Comparison of ENCODE assay signal across 15 cellular contexts in the genomic region with DNA sequence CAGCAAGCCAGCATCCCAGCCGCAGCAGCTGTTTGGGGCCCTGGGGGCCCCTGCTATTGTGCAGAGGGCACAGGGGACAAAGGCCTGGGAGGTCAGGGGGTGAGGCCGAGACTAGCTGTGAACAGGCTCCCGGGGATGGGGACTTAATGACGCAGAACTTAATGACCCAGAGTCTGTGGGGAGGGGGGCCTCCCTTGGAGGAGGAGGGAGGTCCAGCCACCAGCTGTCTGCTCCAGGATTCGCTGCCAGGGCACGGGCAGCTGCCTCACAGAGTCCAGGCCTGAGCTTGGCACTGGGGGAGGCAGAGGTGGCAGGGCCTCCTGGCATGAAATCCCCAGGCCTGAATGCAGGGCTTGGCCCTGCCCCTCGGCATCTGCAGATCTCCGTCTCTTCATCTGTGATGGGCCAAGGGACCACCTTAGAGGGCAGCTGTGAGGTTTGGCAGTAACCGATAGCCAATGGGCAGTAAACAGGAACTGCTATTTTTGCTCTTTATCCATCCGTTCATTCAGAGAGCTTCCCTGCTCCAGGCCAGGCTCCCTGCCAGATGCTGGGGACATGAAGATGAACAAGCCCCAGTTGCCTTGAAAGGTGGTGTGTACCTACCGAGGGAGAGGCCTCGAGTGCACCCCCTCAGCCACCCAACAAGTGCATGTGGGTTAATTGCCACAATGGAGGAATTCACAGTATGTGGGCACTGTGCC. TPM values are rescaled to one million over a fixed set of nuclear protein-coding genes. Genes with fewer than 3 reads are reported as not detected.
DNase-seq lines count a peak whose midpoint lies in the region; ATAC-seq, FAIRE-seq and TF ChIP-seq lines count a peak whose summit lies in the region.
"Had no signal": no experiment of that assay in that cellular context is flagged by ENCODE, and none has a peak within 500 bp of the region (broad histone marks: within the 10 kb centered on the region; RNA-seq: fewer than 3 reads in every experiment).

No MANE protein-coding gene starts in this region.

- TF ChIP-seq CTCF in K562 (IDR thresholded peaks at IDR 0.05 in 2 of 3, conservative IDR thresholded peaks at IDR 0.05 in 1 of 3; ENCODE audit: insufficient read depth in 2 of 3, low read depth in 1 of 3, low read length in 3 of 3) = no peak

- CTCF ChIA-PET in K562 (lab: Yijun Ruan, JAX; ENCODE audit: low intra/inter-chr PET ratio) = no interaction called here

- H3K36me3 ChIP-seq in K562 (ENCODE audit: control insufficient read depth, insufficient read depth, low read length) (no peaks in the 10 kb centered on the region), skeletal muscle tissue (ENCODE audit: control insufficient read depth in 3 of 3, insufficient read depth in 3 of 3, low read length in 3 of 3) (no peaks in the 10 kb centered on the region)
- H3K36me3 ChIP-seq: tibial artery had no signal

- peak overlapping the region in 1 of 2 experiments; percentile 31; a peak in 1 of 4 replicates for H3K9ac ChIP-seq in K562 (ENCODE audit: insufficient read depth in 1 of 2, low read depth in 2 of 2, low read length in 2 of 2)
- H3K9ac ChIP-seq in skeletal muscle tissue (ENCODE audit: low read depth in 1 of 3, low read length in 3 of 3) = peak overlapping the region in 2 of 3 donors; percentile 33 to 60

- in situ Hi-C loops in K562 (cut with MboI) = no loop called here

- peaks cover 4 to 24% of the 10 kb centered on the region in 2 experiments; a peak in 4 of 5 replicates for H3K4me1 ChIP-seq in K562 (replicated peaks in 1 of 2; ENCODE audit: control insufficient read depth in 2 of 2, insufficient read depth in 2 of 2, low read length in 2 of 2)
- H3K4me1 ChIP-seq in skeletal muscle tissue (ENCODE audit: control insufficient read depth in 3 of 3, insufficient read depth in 3 of 3, low read length in 3 of 3) = peaks cover 58 to 87% (median 72%) of the 10 kb centered on the region in 3 donors

- no peak for TF ChIP-seq RAD21 in K562 (CRISPR knock-in tag; conservative IDR thresholded peaks at IDR 0.05 in 1 of 2, IDR thresholded peaks at IDR 0.05 in 1 of 2)

- H4K20me1 ChIP-seq in K562 (replicated peaks; ENCODE audit: control insufficient read depth, insufficient read depth, low read length) = peaks cover 36% of the 10 kb centered on the region

- no peak overlapping the region for H3K27ac ChIP-seq in K562 (ENCODE audit: extremely low read depth, low read depth, low read length)
- H3K27ac ChIP-seq in layer of hippocampus (ENCODE audit: low read depth, low read length) = peak overlapping the region; percentile 62
- peak overlapping the region; percentile 72 for H3K27ac ChIP-seq in skeletal muscle tissue (ENCODE audit: low read depth, low read length)
- H3K27ac ChIP-seq: tibial artery had no signal

- no peak for FAIRE-seq in K562 (lab: Jason Lieb, UNC)
- FAIRE-seq: bronchial epithelial cell, HTR-8/SVneo had no signal

- POLR2A ChIA-PET in K562 (lab: Yijun Ruan, JAX) = interaction anchor here (0.6 kb wide), 1 partner anchor 41 kb away, joined by 4 read pairs; no protein-coding TSS in a partner anchor

- BruUV-seq in K562 (replicated peaks; lab: Mats Ljungman, UMichigan) = no TSS peak

- no peak for TF ChIP-seq EP300 in K562 (IDR thresholded peaks at IDR 0.05; ENCODE audit: low read length)

- no peaks in the 10 kb centered on the region for H3K9me3 ChIP-seq in K562 (replicated peaks; ENCODE audit: control insufficient read depth, insufficient read depth, low read depth, low read length)
- no peaks in the 10 kb centered on the region for H3K9me3 ChIP-seq in skeletal muscle tissue (ENCODE audit: control insufficient read depth in 3 of 3, low read length in 3 of 3)
- H3K9me3 ChIP-seq: mucosa of descending colon, tibial artery had no signal

- H3K4me3 ChIP-seq in K562 = no peak overlapping the region
- peak overlapping the region in 1 of 3 donors; percentile 6 for H3K4me3 ChIP-seq in skeletal muscle tissue (ENCODE audit: low read length in 3 of 3)
- H3K4me3 ChIP-seq: mucosa of descending colon, tibial artery had no signal

- H3K79me2 ChIP-seq in K562 (ENCODE audit: control insufficient read depth, insufficient read depth, low read length) = no peaks in the 10 kb centered on the region

- ATAC-seq in K562 (no peak), GM21717 (IDR thresholded peaks at IDR 0.05; ENCODE audit: unreplicated experiment) (no peak), GM18502 (IDR thresholded peaks at IDR 0.05; ENCODE audit: poor library complexity, unreplicated experiment) (no peak)
- ATAC-seq: mucosa of descending colon had no signal

- H3K27me3 ChIP-seq in K562 (ENCODE audit: control insufficient read depth in 2 of 2, insufficient read depth in 2 of 2, low read length in 2 of 2) (peaks cover 18 to 58% of the 10 kb centered on the region in 2 experiments), layer of hippocampus (ENCODE audit: control insufficient read depth, insufficient read depth, low read length) (peaks cover 3% of the 10 kb centered on the region), skeletal muscle tissue (ENCODE audit: control insufficient read depth in 3 of 3, insufficient read depth in 3 of 3, low read length in 3 of 3) (peaks cover 0 to 16% (median 12%) of the 10 kb centered on the region in 3 donors)

- H3K9me1 ChIP-seq in K562 (ENCODE audit: control insufficient read depth, insufficient read depth, low read length) = no peaks in the 10 kb centered on the region

- H2AFZ ChIP-seq in K562 (ENCODE audit: low read depth, low read length) = no peak overlapping the region

- H3K4me2 ChIP-seq in K562 (ENCODE audit: insufficient read depth, low read length) = no peak overlapping the region

- TF ChIP-seq POLR2A in K562 (conservative IDR thresholded peaks at IDR 0.05) = no peak

- intact Hi-C loops in K562 (cut with micrococcal nuclease) = no loop called here

- peak; percentile 66 for DNase-seq in DMS 273 (lab: John Stamatoyannopoulos, UW; ENCODE audit: unreplicated experiment)
- no peak for DNase-seq in DMS 273 treated with DMSO at 0.1 percent for 48 hours (lab: John Stamatoyannopoulos, UW)
- no peak for DNase-seq in K562 (ENCODE audit: extremely low read depth in 1 of 4, low spot score in 3 of 4)
- no peak for DNase-seq in GDM1 (lab: John Stamatoyannopoulos, UW)
- DNase-seq: activated CD4-positive, CD25-positive, alpha-beta regulatory T cell treated with anti-CD3 and anti-CD28 coated beads, Interleukin-2, amount 50 U/mL, for 72 hours; activated T-cell treated with anti-CD3 and anti-CD28 coated beads, Interleukin-2, amount 50 U/mL, for 24 hours; mucosa of descending colon; SW 1271; tibial artery had no signal

- 14% methylated on average over 10 of the region's 12 CpGs for WGBS in K562 (ENCODE audit: insufficient coverage, low coverage, missing lambda C conversion rate)

TF ChIP-seq in K562, 482 proteins besides CTCF, POLR2A, EP300 and RAD21:
- TF ChIP-seq NFIC (IDR thresholded peaks at IDR 0.05) (peak; percentile 41; the same call in 1 of the 2 replicates), BRD9 (IDR thresholded peaks at IDR 0.05; ENCODE audit: low read depth, partially characterized antibody) (no peak)
- TF ChIP-seq, protein P1, sequence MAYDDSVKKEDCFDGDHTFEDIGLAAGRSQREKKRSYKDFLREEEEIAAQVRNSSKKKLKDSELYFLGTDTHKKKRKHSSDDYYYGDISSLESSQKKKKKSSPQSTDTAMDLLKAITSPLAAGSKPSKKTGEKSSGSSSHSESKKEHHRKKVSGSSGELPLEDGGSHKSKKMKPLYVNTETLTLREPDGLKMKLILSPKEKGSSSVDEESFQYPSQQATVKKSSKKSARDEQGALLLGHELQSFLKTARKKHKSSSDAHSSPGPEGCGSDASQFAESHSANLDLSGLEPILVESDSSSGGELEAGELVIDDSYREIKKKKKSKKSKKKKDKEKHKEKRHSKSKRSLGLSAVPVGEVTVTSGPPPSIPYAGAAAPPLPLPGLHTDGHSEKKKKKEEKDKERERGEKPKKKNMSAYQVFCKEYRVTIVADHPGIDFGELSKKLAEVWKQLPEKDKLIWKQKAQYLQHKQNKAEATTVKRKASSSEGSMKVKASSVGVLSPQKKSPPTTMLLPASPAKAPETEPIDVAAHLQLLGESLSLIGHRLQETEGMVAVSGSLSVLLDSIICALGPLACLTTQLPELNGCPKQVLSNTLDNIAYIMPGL (CRISPR knock-in tag; IDR thresholded peaks at IDR 0.05) = no peak

RNA-seq across cellular contexts. Expression of a gene that starts 6.7 kb away (rescaled TPM):
- 0.21 TPM in 1 of 2 replicates, not detected in the other for total RNA-seq in K562 (2011; cell fraction: chromatin; rRNA removed; ENCODE audit: low replicate concordance)
- total RNA-seq in K562 (2011; cell fraction: nucleolus; rRNA removed) = 0.33 and 0.39 TPM in 2 replicates
- not detected in 2 replicates for total RNA-seq in K562 (2011; cell fraction: nucleoplasm; rRNA removed)
- 0.14 and 0.49 TPM in 2 replicates for total RNA-seq in K562 (2014; rRNA removed)
- total RNA-seq in K562 (2014; rRNA removed; fragmentation: Illumina TruSeq; extraction: Trizol) = 0.06 and 0.07 TPM in 2 replicates
- total RNA-seq in K562 (2015; rRNA removed; fragmentation: Illumina TruSeq; extraction: Trizol) = 0.26 and 0.36 TPM in 2 replicates
- total RNA-seq in K562 (2021) = 0.29 and 0.83 TPM in 2 replicates
- 0.04 and 0.05 TPM in 2 replicates for polyA plus RNA-seq in K562 (2011; rRNA removed)
- 0.10 and 0.46 TPM in 2 replicates for polyA plus RNA-seq in K562 (2011; cell fraction: cytosol; rRNA removed)
- 0.06 and 0.18 TPM in 2 replicates for polyA plus RNA-seq in K562 (2011; cell fraction: nucleus; rRNA removed)
- 0.35 and 0.40 TPM in 2 replicates for polyA plus RNA-seq in K562 (2012)
- polyA plus RNA-seq in K562 (2014; fragmentation: Illumina TruSeq; extraction: Trizol) = 0.10 and 0.18 TPM in 2 replicates
- under 1 TPM in 1 of 2 experiments, not detected in 1; 0.03 TPM for polyA plus RNA-seq in K562 (2014; fragmentation: Nextera tagmentation; extraction: Ambion mirVana)
- polyA plus RNA-seq in K562 (2014; rRNA removed) = 0.11 and 0.36 TPM in 2 replicates
- 0.06 TPM in 1 of 2 replicates, not detected in the other for polyA minus RNA-seq in K562 (2011; rRNA and poly(A)+ RNA removed)
- 0.29 TPM in 1 of 2 replicates, not detected in the other for polyA minus RNA-seq in K562 (2011; cell fraction: cytosol; rRNA and poly(A)+ RNA removed)
- 0.40 and 0.56 TPM in 2 replicates for polyA minus RNA-seq in K562 (2011; cell fraction: nucleus; rRNA and poly(A)+ RNA removed)
- 1.0 TPM for total RNA-seq in skeletal muscle tissue
- total RNA-seq: bronchial epithelial cell had no signal
